In the genomic region with DNA sequence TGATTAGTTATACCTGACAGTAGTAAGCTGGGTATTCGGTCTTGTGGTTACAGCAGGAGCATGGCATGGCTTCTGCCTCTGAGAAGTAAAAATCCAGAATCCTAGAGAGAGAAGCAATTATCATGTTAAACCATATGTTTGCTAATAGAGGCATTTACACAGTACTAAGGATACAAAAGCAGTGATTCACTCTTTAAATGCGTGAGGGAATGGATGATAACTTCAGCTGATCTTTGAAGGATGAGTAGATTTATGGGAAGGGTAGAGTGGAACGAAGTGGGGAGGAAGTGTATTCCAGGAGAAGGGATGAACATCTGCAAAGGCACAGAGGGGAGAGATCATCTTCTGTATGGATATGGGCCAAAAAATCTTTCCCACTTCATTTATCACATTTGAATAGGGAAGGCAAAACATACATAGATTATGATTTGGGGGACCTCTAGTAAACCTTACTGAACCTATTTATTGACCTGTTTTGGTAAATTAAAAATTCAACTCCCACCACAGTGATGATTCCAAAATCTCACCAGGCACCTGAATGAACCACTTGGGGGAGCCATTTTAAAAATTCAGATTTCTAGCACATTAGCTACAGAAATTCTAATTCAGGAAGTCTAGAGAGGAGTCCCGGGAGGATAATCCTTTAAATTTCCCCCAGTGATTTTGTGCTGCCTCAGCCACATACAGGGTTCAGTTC, we compare ENCODE assay signal across 11 cellular contexts. TPM values are rescaled to one million over a fixed set of nuclear protein-coding genes. Genes with fewer than 3 reads are reported as not detected.
DNase-seq lines count a peak whose midpoint lies in the region; ATAC-seq and TF ChIP-seq lines count a peak whose summit lies in the region.
"Had no signal": no experiment of that assay in that cellular context is flagged by ENCODE, and none has a peak within 500 bp of the region (broad histone marks: within the 10 kb centered on the region; RNA-seq: fewer than 3 reads in every experiment).

No MANE protein-coding gene starts in this region.

- intact Hi-C loops in left ventricle myocardium inferior (cut with micrococcal nuclease) = no loop called here

- DNase-seq in OCI-M1 (lab: John Stamatoyannopoulos, UW) (peak; percentile 17), dedifferentiated amniotic fluid mesenchymal stem cell (ENCODE audit: extremely low spot score) (no peak), COLO668 (lab: John Stamatoyannopoulos, UW; ENCODE audit: unreplicated experiment) (no peak), left ventricle myocardium inferior (no peak), amniotic stem cell (lab: John Stamatoyannopoulos, UW) (no peak)
- DNase-seq: right cardiac atrium, thyroid gland had no signal

- no peak overlapping the region for H3K27ac Mint-ChIP-seq in nephron

- peaks cover 28% of the 10 kb centered on the region for H3K36me3 Mint-ChIP-seq in nephron (ENCODE audit: low read depth)

- peak; percentile 23 for ATAC-seq in GM18519 (IDR thresholded peaks at IDR 0.05; ENCODE audit: low FRiP score, unreplicated experiment)
- peak; percentile 4 for ATAC-seq in HG02678 (IDR thresholded peaks at IDR 0.05; ENCODE audit: unreplicated experiment)

- H3K4me1 Mint-ChIP-seq in nephron = no peaks in the 10 kb centered on the region

- no peak overlapping the region for H3K4me3 Mint-ChIP-seq in nephron

- H3K27me3 Mint-ChIP-seq in nephron (ENCODE audit: low read depth) = no peaks in the 10 kb centered on the region

- no peak overlapping the region for H3K27ac ChIP-seq in left ventricle myocardium inferior (replicated peaks)
- H3K27ac ChIP-seq: thyroid gland had no signal

- no peaks in the 10 kb centered on the region for H3K4me1 ChIP-seq in left ventricle myocardium inferior
- H3K4me1 ChIP-seq: thyroid gland had no signal

- H3K4me3 ChIP-seq in left ventricle myocardium inferior = no peak overlapping the region
- H3K4me3 ChIP-seq: thyroid gland had no signal

- H3K9me3 Mint-ChIP-seq in nephron = peaks cover 6% of the 10 kb centered on the region

- H3K36me3 ChIP-seq in left ventricle myocardium inferior = no peaks in the 10 kb centered on the region
- H3K36me3 ChIP-seq: thyroid gland had no signal

- H3K9me3 ChIP-seq in left ventricle myocardium inferior (replicated peaks) = no peaks in the 10 kb centered on the region
- H3K9me3 ChIP-seq: thyroid gland had no signal

- TF ChIP-seq CTCF in nephron (IDR thresholded peaks at IDR 0.05; ENCODE audit: unreplicated experiment in 3 of 3) (peak; percentile 7 to 11 (median 9)), left ventricle myocardium inferior (IDR thresholded peaks at IDR 0.05; ENCODE audit: borderline replicate concordance) (no peak)

- H3K27me3 ChIP-seq in left ventricle myocardium inferior (ENCODE audit: low read depth) = no peaks in the 10 kb centered on the region
- H3K27me3 ChIP-seq: thyroid gland had no signal

RNA-seq across cellular contexts. Expression of gene IGSF10, which starts 35.1 kb away (rescaled TPM):
- total RNA-seq in left ventricle myocardium inferior = 3.1 TPM

RNA-seq across cellular contexts. Expression of gene P2RY12, which starts 41.2 kb away (rescaled TPM):
- total RNA-seq in left ventricle myocardium inferior = 0.74 TPM
- total RNA-seq: glomerular endothelial cell had no signal
